Comparison of ENCODE assay signal across 14 cellular contexts in genomic region chr4:128858875-128859696, GRCh38. TPM values are rescaled to one million over a fixed set of nuclear protein-coding genes. Genes with fewer than 3 reads are reported as not detected.
DNase-seq lines count a peak whose midpoint lies in the region; ATAC-seq, FAIRE-seq and TF ChIP-seq lines count a peak whose summit lies in the region.
"Had no signal": no experiment of that assay in that cellular context is flagged by ENCODE, and none has a peak within 500 bp of the region (broad histone marks: within the 10 kb centered on the region; RNA-seq: fewer than 3 reads in every experiment).

No MANE protein-coding gene starts in this region.

- TF ChIP-seq EP300 in HepG2 (IDR thresholded peaks at IDR 0.05; ENCODE audit: low read depth in 2 of 2, low read length in 2 of 2) (no peak), HepG2 (CRISPR knock-in tag; IDR thresholded peaks at IDR 0.05; ENCODE audit: borderline replicate concordance) (no peak), K562 (IDR thresholded peaks at IDR 0.05; ENCODE audit: low read length) (no peak)

- H3K27me3 ChIP-seq in HepG2 (ENCODE audit: control insufficient read depth in 1 of 2, insufficient read depth in 2 of 2, low read length in 2 of 2) = no peaks in the 10 kb centered on the region
- no peaks in the 10 kb centered on the region for H3K27me3 ChIP-seq in right lobe of liver
- H3K27me3 ChIP-seq in K562 (ENCODE audit: control insufficient read depth in 2 of 2, insufficient read depth in 2 of 2, low read length in 2 of 2) = no peaks in the 10 kb centered on the region
- no peaks in the 10 kb centered on the region for H3K27me3 ChIP-seq in lung (ENCODE audit: control insufficient read depth, insufficient read depth)

- ATAC-seq in HepG2 (no peak), right lobe of liver (no peak), K562 (no peak), lung (ENCODE audit: insufficient read depth, low FRiP score) (no peak), GM18502 (IDR thresholded peaks at IDR 0.05; ENCODE audit: poor library complexity, unreplicated experiment) (no peak), GM19035 (IDR thresholded peaks at IDR 0.05; ENCODE audit: unreplicated experiment) (no peak)

- H3K9ac ChIP-seq in HepG2 (ENCODE audit: insufficient read depth, low read depth, low read length) (no peak overlapping the region), K562 (ENCODE audit: insufficient read depth in 1 of 2, low read depth in 2 of 2, low read length in 2 of 2) (no peak overlapping the region)

- H3K79me2 ChIP-seq in HepG2 (ENCODE audit: insufficient read depth, low read length) (no peaks in the 10 kb centered on the region), K562 (ENCODE audit: control insufficient read depth, insufficient read depth, low read length) (0 out of 3 replicates have a peak, but pooled peaks cover 4% of the 10 kb centered on the region)

- no peak for FAIRE-seq in HepG2 (lab: Jason Lieb, UNC)
- no peak for FAIRE-seq in K562 (lab: Jason Lieb, UNC)
- FAIRE-seq: frontal cortex, TTC549 had no signal

- DNase-seq in HepG2 (ENCODE audit: low spot score) = no peak
- no peak for DNase-seq in right lobe of liver
- no peak for DNase-seq in K562 (ENCODE audit: extremely low read depth in 1 of 4, low spot score in 3 of 4)
- peak; percentile 11 for DNase-seq in lung (ENCODE audit: low spot score)
- no peak for DNase-seq in caudate nucleus (lab: John Stamatoyannopoulos, UW)
- DNase-seq in cerebellar nuclear complex (lab: John Stamatoyannopoulos, UW) = no peak
- DNase-seq: GOT3; mesendoderm; NCI-H1092 treated with DMSO at 0.1 percent for 48 hours; stimulated activated CD4-positive, alpha-beta T cell treated with anti-CD3 and anti-CD28 coated beads, Interleukin-15, amount 100 ng/mL, for 24 hours had no signal

- WGBS in HepG2 (ENCODE audit: low lambda C conversion rate) = 97% methylated on average over 19 of the region's 19 CpGs
- 80% methylated on average over 19 of the region's 19 CpGs for WGBS in right lobe of liver (ENCODE audit: insufficient coverage, low coverage, low lambda C conversion rate, missing lambda C conversion rate)
- WGBS in K562 (ENCODE audit: insufficient coverage, low coverage, missing lambda C conversion rate) = 91% methylated on average over 18 of the region's 19 CpGs
- WGBS in lung, 2 donors = 78 to 81% methylated on average over 19 of the region's 19 CpGs

- H3K9me1 ChIP-seq in K562 (ENCODE audit: control insufficient read depth, insufficient read depth, low read length) = no peaks in the 10 kb centered on the region

- BruUV-seq in HepG2 (replicated peaks; lab: Mats Ljungman, UMichigan) = no TSS peak
- BruUV-seq in K562 (replicated peaks; lab: Mats Ljungman, UMichigan) = no TSS peak

- H3K4me3 ChIP-seq in HepG2 (replicated peaks in 1 of 3; ENCODE audit: insufficient read depth in 1 of 3, low read depth in 2 of 3, low read length in 3 of 3) = no peak overlapping the region
- H3K4me3 ChIP-seq in right lobe of liver = no peak overlapping the region
- H3K4me3 ChIP-seq in K562 = no peak overlapping the region
- no peak overlapping the region for H3K4me3 ChIP-seq in lung

- POLR2A ChIA-PET in HepG2 (lab: Yijun Ruan, JAX) = no interaction called here
- POLR2A ChIA-PET in K562 (lab: Yijun Ruan, JAX) = interaction anchor here (0.7 kb wide), 1 partner anchor 87 kb away, joined by 3 read pairs; no protein-coding TSS in a partner anchor

- H3K9me3 ChIP-seq in HepG2 (ENCODE audit: low read length) = no peaks in the 10 kb centered on the region
- H3K9me3 ChIP-seq in right lobe of liver = no peaks in the 10 kb centered on the region
- no peaks in the 10 kb centered on the region for H3K9me3 ChIP-seq in K562 (replicated peaks; ENCODE audit: control insufficient read depth, insufficient read depth, low read depth, low read length)
- peaks cover 0 to 4% of the 10 kb centered on the region in 2 donors for H3K9me3 ChIP-seq in lung (ENCODE audit: control insufficient read depth in 2 of 2, insufficient read depth in 1 of 2, low read length in 1 of 2)

- TF ChIP-seq CTCF in HepG2 (CRISPR knock-in tag; IDR thresholded peaks at IDR 0.05) (no peak), right lobe of liver (IDR thresholded peaks at IDR 0.05) (no peak), K562 (IDR thresholded peaks at IDR 0.05 in 2 of 3, conservative IDR thresholded peaks at IDR 0.05 in 1 of 3; ENCODE audit: insufficient read depth in 2 of 3, low read depth in 1 of 3, low read length in 3 of 3) (no peak), lung (IDR thresholded peaks at IDR 0.05; ENCODE audit: control extremely low read depth, extremely low read depth) (no peak)

- peaks cover 7% of the 10 kb centered on the region; the same call in 1 of the 2 replicates for H4K20me1 ChIP-seq in HepG2 (ENCODE audit: insufficient read depth, low read length)
- peaks cover 7% of the 10 kb centered on the region; the same call in 1 of the 2 replicates for H4K20me1 ChIP-seq in K562 (replicated peaks; ENCODE audit: control insufficient read depth, insufficient read depth, low read length)

- H3K4me1 ChIP-seq in HepG2 (ENCODE audit: insufficient read depth, low read length) = no peaks in the 10 kb centered on the region
- H3K4me1 ChIP-seq in right lobe of liver = no peaks in the 10 kb centered on the region
- no peaks in the 10 kb centered on the region for H3K4me1 ChIP-seq in K562 (replicated peaks in 1 of 2; ENCODE audit: control insufficient read depth in 2 of 2, insufficient read depth in 2 of 2, low read length in 2 of 2)
- H3K4me1 ChIP-seq in lung (ENCODE audit: control insufficient read depth in 2 of 2, insufficient read depth in 2 of 2, low read length in 2 of 2) = peaks cover 0 to 9% of the 10 kb centered on the region in 2 donors

- H3K36me3 ChIP-seq in HepG2 (replicated peaks in 1 of 2; ENCODE audit: control insufficient read depth in 1 of 2, insufficient read depth in 2 of 2, low read length in 2 of 2) (peaks cover 44 to 87% of the 10 kb centered on the region in 2 experiments), right lobe of liver (peaks cover 0 to 66% (median 18%) of the 10 kb centered on the region in 4 donors), K562 (ENCODE audit: control insufficient read depth, insufficient read depth, low read length) (peaks cover 99% of the 10 kb centered on the region), lung (ENCODE audit: control insufficient read depth in 2 of 2, insufficient read depth in 2 of 2, low read length in 2 of 2) (peaks cover 39 to 50% of the 10 kb centered on the region in 2 donors)

- in situ Hi-C loops in HepG2 (cut with HindIII; ENCODE audit: extremely low pct_ligation_motif_present, low pct_unique_long_range_greater_than_20kb) (no loop called here), K562 (cut with MboI) (loop anchor here (25.0 kb wide), 1 partner anchor 672 kb away; no protein-coding TSS in a partner anchor)

- no peak for TF ChIP-seq RAD21 in HepG2 (CRISPR knock-in tag; IDR thresholded peaks at IDR 0.05)
- no peak for TF ChIP-seq RAD21 in K562 (CRISPR knock-in tag; conservative IDR thresholded peaks at IDR 0.05 in 1 of 2, IDR thresholded peaks at IDR 0.05 in 1 of 2)

- TF ChIP-seq POLR2A in HepG2 (IDR thresholded peaks at IDR 0.05; ENCODE audit: insufficient read depth in 1 of 2, low read depth in 2 of 2, low read length in 2 of 2) (no peak), right lobe of liver (IDR thresholded peaks at IDR 0.05) (no peak), K562 (conservative IDR thresholded peaks at IDR 0.05) (peak; percentile 52)

- H3K27ac ChIP-seq in HepG2 (ENCODE audit: extremely low read length, insufficient read depth, low read length) (no peak overlapping the region), right lobe of liver (no peak overlapping the region), K562 (ENCODE audit: extremely low read depth, low read depth, low read length) (no peak overlapping the region), lung (ENCODE audit: low read depth in 1 of 2, low read length in 1 of 2) (peak overlapping the region in 1 of 2 donors; percentile 49), caudate nucleus (ENCODE audit: low read depth, low read length) (no peak overlapping the region)

- intact Hi-C loops in HepG2 (cut with micrococcal nuclease; ENCODE audit: unreplicated experiment) = no loop called here
- intact Hi-C loops in right lobe of liver (cut with DNase I) = no loop called here
- intact Hi-C loops in K562 (cut with micrococcal nuclease) = no loop called here

- CTCF ChIA-PET in HepG2 (lab: Yijun Ruan, JAX; ENCODE audit: low intra/inter-chr PET ratio, low total read pairs) = no interaction called here
- CTCF ChIA-PET in K562 (lab: Yijun Ruan, JAX; ENCODE audit: low intra/inter-chr PET ratio) = no interaction called here

- no peak overlapping the region for H3K4me2 ChIP-seq in HepG2 (ENCODE audit: low read depth, low read length)
- no peak overlapping the region for H3K4me2 ChIP-seq in K562 (ENCODE audit: insufficient read depth, low read length)

- no peak overlapping the region for H2AFZ ChIP-seq in HepG2 (ENCODE audit: low read length)
- H2AFZ ChIP-seq in K562 (ENCODE audit: low read depth, low read length) = no peak overlapping the region

RNA-seq across cellular contexts. Expression of gene JADE1, which starts 49.6 kb away (rescaled TPM):
- 19.3 and 23.4 TPM in 2 replicates for total RNA-seq in HepG2 (2016; rRNA removed; fragmentation: Illumina TruSeq; extraction: Trizol)
- 6.6 and 7.7 TPM in 2 replicates for total RNA-seq in HepG2 (2016; cell fraction: cytosol; rRNA removed; fragmentation: Illumina TruSeq; extraction: Trizol; ENCODE audit: low read depth)
- 18.1 and 21.4 TPM in 2 replicates for total RNA-seq in HepG2 (2016; cell fraction: insoluble cytoplasmic fraction; rRNA removed; fragmentation: Illumina TruSeq; extraction: Trizol)
- 10.8 and 10.9 TPM in 2 replicates for total RNA-seq in HepG2 (2016; cell fraction: membrane; rRNA removed; fragmentation: Illumina TruSeq; extraction: Trizol)
- total RNA-seq in HepG2 (2016; cell fraction: nucleus; rRNA removed; fragmentation: Illumina TruSeq; extraction: Trizol) = 20.7 and 21.9 TPM in 2 replicates
- polyA plus RNA-seq in HepG2 (2011; rRNA removed) = 4.9 and 5.4 TPM in 2 replicates
- 4.4 and 4.5 TPM in 2 replicates for polyA plus RNA-seq in HepG2 (2011; cell fraction: cytosol; rRNA removed)
- polyA plus RNA-seq in HepG2 (2011; cell fraction: nucleus; rRNA removed) = 9.5 and 9.6 TPM in 2 replicates
- polyA plus RNA-seq in HepG2 (2012) = 10.1 and 12.2 TPM in 2 replicates
- 1.0 and 1.1 TPM in 2 replicates for polyA plus RNA-seq in HepG2 (2016; cell fraction: cytosol; fragmentation: Illumina TruSeq; extraction: Trizol; ENCODE audit: low read depth)
- 17.4 and 18.4 TPM in 2 replicates for polyA plus RNA-seq in HepG2 (2016; cell fraction: insoluble cytoplasmic fraction; fragmentation: Illumina TruSeq; extraction: Trizol; ENCODE audit: low read depth)
- polyA plus RNA-seq in HepG2 (2016; cell fraction: membrane; fragmentation: Illumina TruSeq; extraction: Trizol; ENCODE audit: low read depth) = 4.8 and 4.9 TPM in 2 replicates
- 25.1 and 26.7 TPM in 2 replicates for polyA plus RNA-seq in HepG2 (2016; cell fraction: nucleus; fragmentation: Illumina TruSeq; extraction: Trizol; ENCODE audit: insufficient read depth, low read depth)
- 18.0 and 27.0 TPM in 2 replicates for polyA minus RNA-seq in HepG2 (2011; rRNA and poly(A)+ RNA removed; ENCODE audit: low replicate concordance)
- 7.4 and 7.7 TPM in 2 replicates for polyA minus RNA-seq in HepG2 (2011; cell fraction: cytosol; rRNA and poly(A)+ RNA removed)
- polyA minus RNA-seq in HepG2 (2011; cell fraction: nucleus; rRNA and poly(A)+ RNA removed) = 18.4 and 20.6 TPM in 2 replicates
- total RNA-seq in right lobe of liver = 10 to 100 TPM in 3 of 6 experiments, 1 to 10 TPM in 3; 8.2 to 16.9 (median 9.9) TPM
- 40.6 and 42.8 TPM in 2 replicates for total RNA-seq in K562 (2011; cell fraction: chromatin; rRNA removed; ENCODE audit: low replicate concordance)
- 21.5 and 22.1 TPM in 2 replicates for total RNA-seq in K562 (2011; cell fraction: nucleolus; rRNA removed)
- 31.1 and 35.1 TPM in 2 replicates for total RNA-seq in K562 (2011; cell fraction: nucleoplasm; rRNA removed)
- total RNA-seq in K562 (2014; rRNA removed) = 24.2 and 24.4 TPM in 2 replicates
- 29.8 and 32.3 TPM in 2 replicates for total RNA-seq in K562 (2014; rRNA removed; fragmentation: Illumina TruSeq; extraction: Trizol)
- total RNA-seq in K562 (2015; rRNA removed; fragmentation: Illumina TruSeq; extraction: Trizol) = 23.5 and 26.5 TPM in 2 replicates
- total RNA-seq in K562 (2021) = 37.3 and 37.9 TPM in 2 replicates
- 14.4 and 16.6 TPM in 2 replicates for polyA plus RNA-seq in K562 (2011; rRNA removed)
- 11.4 and 12.2 TPM in 2 replicates for polyA plus RNA-seq in K562 (2011; cell fraction: cytosol; rRNA removed)
- polyA plus RNA-seq in K562 (2011; cell fraction: nucleus; rRNA removed) = 21.5 and 25.9 TPM in 2 replicates
- 17.0 and 21.9 TPM in 2 replicates for polyA plus RNA-seq in K562 (2012)
- 24.0 and 26.5 TPM in 2 replicates for polyA plus RNA-seq in K562 (2014; fragmentation: Illumina TruSeq; extraction: Trizol)
- polyA plus RNA-seq in K562 (2014; fragmentation: Nextera tagmentation; extraction: Ambion mirVana) = 10 to 100 TPM in 1 of 2 experiments, 1 to 10 TPM in 1; 8.3 to 10.8 TPM
- 18.5 and 18.6 TPM in 2 replicates for polyA plus RNA-seq in K562 (2014; rRNA removed)
- 32.5 and 34.1 TPM in 2 replicates for polyA minus RNA-seq in K562 (2011; rRNA and poly(A)+ RNA removed)
- polyA minus RNA-seq in K562 (2011; cell fraction: cytosol; rRNA and poly(A)+ RNA removed) = 13.6 and 14.0 TPM in 2 replicates
- 21.7 and 22.4 TPM in 2 replicates for polyA minus RNA-seq in K562 (2011; cell fraction: nucleus; rRNA and poly(A)+ RNA removed)
- 10 to 100 TPM; 20.0 to 46.1 TPM for total RNA-seq in lung
- 10 to 100 TPM in 1 of 2 donors, 1 to 10 TPM in 1; 8.9 to 15.1 TPM for polyA plus RNA-seq in lung

Comparison
In these comparisons a context has a peak if more than half of its experiments do, and no peak if none do; other contexts are left out.
1. Of the 241 proteins assayed by ChIP-seq in both HepG2 and K562: peak only in HepG2: JUNB, MNT and RBM22; only in K562: MAX, PHF20 and POLR2A; in both: none; in neither: 235.